8 cellular contexts compared by ENCODE assay signal in genomic region chr15:66369773-66370651, GRCh38. TPM values are rescaled to one million over a fixed set of nuclear protein-coding genes. Genes with fewer than 3 reads are reported as not detected.
DNase-seq lines count a peak whose midpoint lies in the region; ATAC-seq, FAIRE-seq and TF ChIP-seq lines count a peak whose summit lies in the region.

No MANE protein-coding gene starts in this region.

- no peaks in the 10 kb centered on the region for H3K27me3 ChIP-seq in SU-DHL-6 (ENCODE audit: low read length)
- no peaks in the 10 kb centered on the region for H3K27me3 ChIP-seq in naive thymus-derived CD4-positive, alpha-beta T cell (ENCODE audit: control insufficient read depth in 2 of 2, insufficient read depth in 2 of 2, low read length in 2 of 2)

- intact Hi-C loops in naive thymus-derived CD4-positive, alpha-beta T cell (cut with micrococcal nuclease), result loop anchor here in 1 of 2 donors (1.0 to 2.0 kb wide), 2 partner anchors 13 to 16 kb away; partner anchors contain the start of genes MAP2K1 and TIPIN

- H2AFZ ChIP-seq in SU-DHL-6 (ENCODE audit: low read depth, low read length, severe bottlenecking), result peak overlapping the region; percentile 72

- no peak overlapping the region for H3K4me3 ChIP-seq in SU-DHL-6 (ENCODE audit: insufficient read depth, low read length, poor library complexity, severe bottlenecking)
- peak overlapping the region; percentile 48 for H3K4me3 ChIP-seq in naive thymus-derived CD4-positive, alpha-beta T cell (ENCODE audit: low read length)

- H3K4me1 Mint-ChIP-seq in endothelial cell (ENCODE audit: unreplicated experiment), result peaks cover 18% of the 10 kb centered on the region
- H3K4me1 Mint-ChIP-seq in naive thymus-derived CD4-positive, alpha-beta T cell, result peaks cover 10 to 22% (median 15%) of the 10 kb centered on the region in 7 donors
- no peaks in the 10 kb centered on the region for H3K4me1 Mint-ChIP-seq in glutamatergic neuron (ENCODE audit: low read depth, unreplicated experiment)

- peak; percentile 50 for ATAC-seq in naive thymus-derived CD4-positive, alpha-beta T cell
- ATAC-seq in GM21367 (IDR thresholded peaks at IDR 0.05; ENCODE audit: unreplicated experiment), result no peak

- H3K4me2 ChIP-seq in SU-DHL-6 (ENCODE audit: low read depth, low read length, poor library complexity, severe bottlenecking), result peak overlapping the region; percentile 34

- H3K9ac ChIP-seq in SU-DHL-6 (ENCODE audit: low read length), result no peak overlapping the region

- TF ChIP-seq CTCF in SU-DHL-6 (IDR thresholded peaks at IDR 0.05; ENCODE audit: insufficient read depth, low read length, poor library complexity, severe bottlenecking), result no peak
- no peak for TF ChIP-seq CTCF in endothelial cell (IDR thresholded peaks at IDR 0.05; ENCODE audit: unreplicated experiment)
- no peak for TF ChIP-seq CTCF in glutamatergic neuron (IDR thresholded peaks at IDR 0.05; ENCODE audit: partially characterized antibody, unreplicated experiment)

- H3K9me3 Mint-ChIP-seq in endothelial cell (ENCODE audit: unreplicated experiment) (no peaks in the 10 kb centered on the region), glutamatergic neuron (ENCODE audit: unreplicated experiment) (no peaks in the 10 kb centered on the region)
- H3K9me3 Mint-ChIP-seq in naive thymus-derived CD4-positive, alpha-beta T cell, result peaks cover 0 to 7% (median 3%) of the 10 kb centered on the region in 11 donors

- H3K36me3 Mint-ChIP-seq in endothelial cell (ENCODE audit: low read depth, unreplicated experiment) (no peaks in the 10 kb centered on the region), glutamatergic neuron (ENCODE audit: unreplicated experiment) (no peaks in the 10 kb centered on the region)
- peaks cover 0 to 3% (median 0%) of the 10 kb centered on the region in 5 donors for H3K36me3 Mint-ChIP-seq in naive thymus-derived CD4-positive, alpha-beta T cell

- POLR2A ChIA-PET in naive thymus-derived CD4-positive, alpha-beta T cell (lab: Charles Lee), result no interaction called here

- H3K9me2 ChIP-seq in SU-DHL-6 (replicated peaks; ENCODE audit: insufficient read depth, low read length), result no peaks in the 10 kb centered on the region

- no peak overlapping the region for H3K27ac ChIP-seq in SU-DHL-6 (ENCODE audit: low read depth, low read length)
- H3K27ac ChIP-seq in naive thymus-derived CD4-positive, alpha-beta T cell (ENCODE audit: low read depth, low read length), result peak overlapping the region; percentile 52

- no peak for FAIRE-seq in frontal cortex (lab: Jason Lieb, UNC)

- H3F3A ChIP-seq in SU-DHL-6 (ENCODE audit: insufficient read depth), result peaks cover 9% of the 10 kb centered on the region; the same call in 1 of the 2 replicates

- H3K27ac Mint-ChIP-seq in endothelial cell (ENCODE audit: unreplicated experiment) (peak overlapping the region; percentile 99), glutamatergic neuron (ENCODE audit: unreplicated experiment) (no peak overlapping the region)
- peak overlapping the region; percentile 53 to 93 (median 84) for H3K27ac Mint-ChIP-seq in naive thymus-derived CD4-positive, alpha-beta T cell

- no peaks in the 10 kb centered on the region for H3K36me3 ChIP-seq in SU-DHL-6 (ENCODE audit: low read length)
- no peaks in the 10 kb centered on the region for H3K36me3 ChIP-seq in naive thymus-derived CD4-positive, alpha-beta T cell (ENCODE audit: control insufficient read depth in 2 of 3, insufficient read depth in 3 of 3, low read length in 3 of 3)

- H3K4me3 Mint-ChIP-seq in endothelial cell (ENCODE audit: unreplicated experiment), result peak overlapping the region; percentile 34
- H3K4me3 Mint-ChIP-seq in naive thymus-derived CD4-positive, alpha-beta T cell, result peak overlapping the region; percentile 3 to 87 (median 80)
- no peak overlapping the region for H3K4me3 Mint-ChIP-seq in glutamatergic neuron (ENCODE audit: unreplicated experiment)

- H3K79me2 ChIP-seq in SU-DHL-6 (ENCODE audit: insufficient read depth, low read length), result no peaks in the 10 kb centered on the region

- no peaks in the 10 kb centered on the region for H4K20me1 ChIP-seq in SU-DHL-6 (ENCODE audit: low read depth, low read length)

- H3K9me3 ChIP-seq in SU-DHL-6 (ENCODE audit: insufficient read depth, low read length), result no peaks in the 10 kb centered on the region
- peaks cover 0 to 3% (median 0%) of the 10 kb centered on the region in 3 experiments for H3K9me3 ChIP-seq in naive thymus-derived CD4-positive, alpha-beta T cell (ENCODE audit: control insufficient read depth in 2 of 3, low read length in 3 of 3)

- peaks cover 7 to 11% of the 10 kb centered on the region in 2 donors for H3K4me1 ChIP-seq in naive thymus-derived CD4-positive, alpha-beta T cell (ENCODE audit: control insufficient read depth in 2 of 2, insufficient read depth in 2 of 2, low read length in 2 of 2)

- peak; percentile 36 for DNase-seq in AG20443 (ENCODE audit: low spot score)
- peak; percentile 32 for DNase-seq in H4 (ENCODE audit: low spot score)
- DNase-seq in endothelial cell (ENCODE audit: low spot score), result peak; percentile 39
- peak in 1 of 9 donors; percentile 29 for DNase-seq in naive thymus-derived CD4-positive, alpha-beta T cell
- DNase-seq in frontal cortex (ENCODE audit: low spot score in 2 of 2), result no peak
- no peak for DNase-seq in glutamatergic neuron

- H3K27me3 Mint-ChIP-seq in endothelial cell (ENCODE audit: unreplicated experiment), result no peaks in the 10 kb centered on the region
- H3K27me3 Mint-ChIP-seq in naive thymus-derived CD4-positive, alpha-beta T cell, result no peaks in the 10 kb centered on the region
- H3K27me3 Mint-ChIP-seq in glutamatergic neuron (ENCODE audit: unreplicated experiment), result no peaks in the 10 kb centered on the region

- CTCF ChIA-PET in naive thymus-derived CD4-positive, alpha-beta T cell (lab: Charles Lee), result interaction anchor here (1.3 kb wide), 1 partner anchor 43 kb away, joined by 3 read pairs; no protein-coding TSS in a partner anchor

RNA-seq across cellular contexts. Expression of gene TIPIN, which starts 13.5 kb away (rescaled TPM):
- total RNA-seq in H4 (2014; rRNA removed; shearing (Covaris generic)), result 22.2 and 24.3 TPM in 2 replicates
- total RNA-seq in endothelial cell (ENCODE audit: unreplicated experiment) (17.7 TPM), frontal cortex (20.8 TPM), glutamatergic neuron (ENCODE audit: unreplicated experiment) (5.8 TPM)
- 10 to 100 TPM in 2 of 5 experiments, 1 to 10 TPM in 3; 3.8 to 28.2 (median 9.9) TPM for total RNA-seq in naive thymus-derived CD4-positive, alpha-beta T cell
- polyA plus RNA-seq in naive thymus-derived CD4-positive, alpha-beta T cell, result 10 to 100 TPM in 1 of 2 donors, 1 to 10 TPM in 1; 6.1 to 11.1 TPM

RNA-seq across cellular contexts. Expression of gene MAP2K1, which starts 16.7 kb away (rescaled TPM):
- 19.0 and 27.7 TPM in 2 replicates for total RNA-seq in H4 (2014; rRNA removed; shearing (Covaris generic))
- total RNA-seq in endothelial cell (ENCODE audit: unreplicated experiment) (139 TPM), frontal cortex (31.0 TPM), glutamatergic neuron (ENCODE audit: unreplicated experiment) (27.3 TPM)
- total RNA-seq in naive thymus-derived CD4-positive, alpha-beta T cell, result 10 to 100 TPM; 37.7 to 97.2 (median 47.5) TPM
- 10 to 100 TPM; 37.2 to 45.0 TPM for polyA plus RNA-seq in naive thymus-derived CD4-positive, alpha-beta T cell

Comparison
In these comparisons a context has a peak if more than half of its experiments do, and no peak if none do; other contexts are left out.
1. DNase-seq: peak in AG20443 (single experiment), H4 (single experiment) and endothelial cell (single experiment); none in frontal cortex (0 of 2) and glutamatergic neuron (single experiment).